Comparison of ENCODE assay signal across 2 cellular contexts in genomic region chr19:49150106-49150943, GRCh38.
TF ChIP-seq lines count a peak whose summit lies in the region.

No MANE protein-coding gene starts in this region.

TF ChIP-seq in HCT116, 20 proteins besides CTCF, POLR2A, EP300 and RAD21:
- peak; percentile 43 for TF ChIP-seq JUND (IDR thresholded peaks at IDR 0.05)
- TF ChIP-seq SIN3A (IDR thresholded peaks at IDR 0.05; ENCODE audit: low read depth) = peak; percentile 70; the same call in 1 of the 2 replicates
- peak; percentile 58 for TF ChIP-seq POLR2AphosphoS5 (IDR thresholded peaks at IDR 0.05; ENCODE audit: low read depth, low read length)
- no peak for TF ChIP-seq ATF3 (IDR thresholded peaks at IDR 0.05)
- TF ChIP-seq SP1 (IDR thresholded peaks at IDR 0.05; ENCODE audit: low read depth) = peak; percentile 72; the same call in 1 of the 2 replicates
- TF ChIP-seq FOSL1 (IDR thresholded peaks at IDR 0.05; ENCODE audit: low read depth) = no peak
- TF ChIP-seq ZFX (IDR thresholded peaks at IDR 0.05) = peak; percentile 65; the same call in 1 of the 2 replicates
- TF ChIP-seq YY1 (IDR thresholded peaks at IDR 0.05; ENCODE audit: extremely low read depth, insufficient replicate concordance, low read depth, low read length) = peak; percentile 24
- TF ChIP-seq MAX (IDR thresholded peaks at IDR 0.05) = peak; percentile 71

TF ChIP-seq in H1, 55 proteins besides CTCF, POLR2A, EP300 and RAD21:
- TF ChIP-seq POLR2AphosphoS5 (IDR thresholded peaks at IDR 0.05; ENCODE audit: low read depth, low read length) (no peak; the same call in 1 of the 2 replicates), TAF1 (IDR thresholded peaks at IDR 0.05; ENCODE audit: low read depth, low read length) (0 out of 2 replicates have a peak, but pooled peaks have one; percentile 18), JUN (IDR thresholded peaks at IDR 0.05; ENCODE audit: low read depth, low read length) (no peak), PHF8 (conservative IDR thresholded peaks at IDR 0.05; ENCODE audit: low read depth, low read length) (0 out of 2 replicates have a peak, but pooled peaks have one; percentile 29), EZH2 (IDR thresholded peaks at IDR 0.05; ENCODE audit: low read depth, low read length, severe bottlenecking) (no peak), CHD1 (IDR thresholded peaks at IDR 0.05; ENCODE audit: low read depth, low read length) (peak; percentile 93), JUND (IDR thresholded peaks at IDR 0.05; ENCODE audit: low read length) (peak; percentile 96), MAFK (IDR thresholded peaks at IDR 0.05; ENCODE audit: low read depth, low read length) (no peak), CTBP2 (IDR thresholded peaks at IDR 0.05; ENCODE audit: borderline replicate concordance, insufficient read depth, insufficient read length, low read length) (peak; percentile 69), YY1 (IDR thresholded peaks at IDR 0.05; ENCODE audit: low read depth, low read length) (no peak), EGR1 (IDR thresholded peaks at IDR 0.05; ENCODE audit: borderline replicate concordance, low read depth, low read length) (0 out of 2 replicates have a peak, but pooled peaks have one; percentile 6), SIN3A (conservative IDR thresholded peaks at IDR 0.05 in 1 of 2, IDR thresholded peaks at IDR 0.05 in 1 of 2; ENCODE audit: low read depth in 1 of 2, low read length in 2 of 2) (no peak; a peak in 1 of 4 replicates), SP1 (IDR thresholded peaks at IDR 0.05; ENCODE audit: low read depth, low read length) (0 out of 2 replicates have a peak, but pooled peaks have one; percentile 53), BCL11A (IDR thresholded peaks at IDR 0.05; ENCODE audit: low read depth in 2 of 2, low read length in 2 of 2) (no peak), MAX (IDR thresholded peaks at IDR 0.05) (peak; percentile 56), BRCA1 (IDR thresholded peaks at IDR 0.05; ENCODE audit: low read depth, low read length) (peak; percentile 33; the same call in 1 of the 2 replicates), SIX5 (IDR thresholded peaks at IDR 0.05; ENCODE audit: low read depth, low read length) (peak; percentile 45; the same call in 1 of the 2 replicates), CHD7 (IDR thresholded peaks at IDR 0.05; ENCODE audit: insufficient replicate concordance, low read length) (no peak), KDM4A (IDR thresholded peaks at IDR 0.05; ENCODE audit: low read depth, low read length, severe bottlenecking) (peak; percentile 80)
